Comparison of ENCODE assay signal across 20 cellular contexts in the genomic region with DNA sequence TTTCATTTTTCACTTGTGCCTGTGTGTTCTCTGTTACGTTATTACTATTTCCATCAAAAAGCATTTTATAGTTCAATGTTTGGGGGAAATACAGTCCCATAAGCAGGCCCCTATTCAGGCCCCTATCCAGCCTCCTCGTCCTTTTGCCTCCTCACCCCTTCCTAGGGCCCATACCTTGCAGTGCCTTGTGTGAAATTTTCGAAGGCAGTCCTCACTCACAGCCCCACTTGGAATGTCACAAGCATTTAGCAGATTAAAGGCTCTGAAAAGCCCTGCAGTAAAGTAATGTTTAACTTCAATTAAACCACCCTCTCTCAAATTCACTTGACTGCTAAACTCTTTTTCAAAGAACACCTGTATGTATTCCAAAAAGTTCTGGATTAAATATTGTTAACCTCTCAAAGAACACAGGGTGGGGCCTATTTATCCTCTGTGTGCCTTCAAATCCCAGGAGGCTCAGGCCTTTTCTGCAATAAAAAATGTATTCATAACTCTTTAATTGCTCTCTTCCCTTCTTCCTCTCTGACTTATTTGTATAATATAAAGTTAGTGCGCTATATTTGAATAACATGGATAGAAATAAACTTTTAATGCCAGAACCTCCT.
A peak's percentile ranks its signal among the peaks of the same experiment; 100 is the strongest.
DNase-seq lines count a peak whose midpoint lies in the region; ATAC-seq and TF ChIP-seq lines count a peak whose summit lies in the region.
"Had no signal": no experiment of that assay in that cellular context is flagged by ENCODE, and none has a peak within 500 bp of the region (broad histone marks: within the 10 kb centered on the region; RNA-seq: fewer than 3 reads in every experiment).

No MANE protein-coding gene starts in this region.

- DNase-seq in activated CD4-positive, alpha-beta T cell treated with anti-CD3 and anti-CD28 coated beads, Interleukin-2, amount 10 ng/mL, durations not matched to agents 24 days and 14 days, result peak; percentile 28
- DNase-seq in activated CD4-positive, alpha-beta T cell treated with anti-CD3 and anti-CD28 coated beads, Interleukin-2, amount 50 U/mL, for 4 hours, result no peak
- no peak for DNase-seq in Panc1 (ENCODE audit: low read depth, low spot score)
- DNase-seq in epithelial cell of prostate (ENCODE audit: low read depth, low spot score), result no peak
- no peak for DNase-seq in NCI-H2107 treated with DMSO at 0.1 percent for 48 hours (lab: John Stamatoyannopoulos, UW; ENCODE audit: unreplicated experiment)
- no peak for DNase-seq in activated T-helper 2 cell treated with anti-CD3 and anti-CD28 coated beads, Interferon-gamma antibody, Interleukin-2, Interleukin-4, amounts not matched to agents 10 μg/mL and 5 μg/mL and 100 μg/mL, durations not matched to agents 14 hours and 24 hours and 36 hours (ENCODE audit: low spot score)
- no peak for DNase-seq in smooth muscle cell (lab: John Stamatoyannopoulos, UW; ENCODE audit: unreplicated experiment)
- DNase-seq: Caco-2; CD4-positive, alpha-beta T cell; DMS153; GDM1; GOT3; NCI-H1105; NCI-H2081; NCI-H2227 treated with DMSO at 0.1 percent for 48 hours; NCI-H524 had no signal

- POLR2A ChIA-PET in Panc1 (lab: Charles Lee), result no interaction called here

- no peak overlapping the region for H3K27ac Mint-ChIP-seq in activated CD4-positive, alpha-beta T cell treated with anti-CD3 and anti-CD28 coated beads, Interleukin-2, amount 10 ng/mL, durations not matched to agents 24 days and 14 days
- H3K27ac Mint-ChIP-seq in activated T-helper 2 cell treated with anti-CD3 and anti-CD28 coated beads, Interferon-gamma antibody, Interleukin-2, Interleukin-4, amounts not matched to agents 10 μg/mL and 5 μg/mL and 100 μg/mL, durations not matched to agents 14 hours and 24 hours and 36 hours, result no peak overlapping the region
- H3K27ac Mint-ChIP-seq: CD4-positive, alpha-beta T cell had no signal

- H3K4me3 ChIP-seq in Panc1 (ENCODE audit: low read depth in 2 of 2, low read length in 2 of 2) (no peak overlapping the region), smooth muscle cell (no peak overlapping the region)

- 71% methylated on average over 4 of the region's 4 CpGs for WGBS in smooth muscle cell (ENCODE audit: low lambda C conversion rate)

- no peaks in the 10 kb centered on the region for H3K79me2 ChIP-seq in smooth muscle cell (ENCODE audit: low read depth)

- in situ Hi-C loops in Panc1 (cut with HindIII; ENCODE audit: low pct_unique_long_range_greater_than_20kb, low sequenced_read_pairs), result no loop called here

- H3K4me1 ChIP-seq in Panc1 (ENCODE audit: control insufficient read depth, insufficient read depth, low read length), result peaks cover 12% of the 10 kb centered on the region
- H3K4me1 ChIP-seq in smooth muscle cell (ENCODE audit: low read depth), result no peaks in the 10 kb centered on the region
- H3K4me1 ChIP-seq: Caco-2 had no signal

- H3K27me3 Mint-ChIP-seq in activated CD4-positive, alpha-beta T cell treated with anti-CD3 and anti-CD28 coated beads, Interleukin-2, amount 10 ng/mL, durations not matched to agents 24 days and 14 days, result no peaks in the 10 kb centered on the region
- H3K27me3 Mint-ChIP-seq in activated T-helper 2 cell treated with anti-CD3 and anti-CD28 coated beads, Interferon-gamma antibody, Interleukin-2, Interleukin-4, amounts not matched to agents 10 μg/mL and 5 μg/mL and 100 μg/mL, durations not matched to agents 14 hours and 24 hours and 36 hours (ENCODE audit: low read depth), result no peaks in the 10 kb centered on the region
- H3K27me3 Mint-ChIP-seq: CD4-positive, alpha-beta T cell had no signal

- H3K4me3 Mint-ChIP-seq in activated CD4-positive, alpha-beta T cell treated with anti-CD3 and anti-CD28 coated beads, Interleukin-2, amount 10 ng/mL, durations not matched to agents 24 days and 14 days, result no peak overlapping the region
- H3K4me3 Mint-ChIP-seq in activated T-helper 2 cell treated with anti-CD3 and anti-CD28 coated beads, Interferon-gamma antibody, Interleukin-2, Interleukin-4, amounts not matched to agents 10 μg/mL and 5 μg/mL and 100 μg/mL, durations not matched to agents 14 hours and 24 hours and 36 hours (ENCODE audit: low read depth), result no peak overlapping the region
- H3K4me3 Mint-ChIP-seq: CD4-positive, alpha-beta T cell had no signal

- H3K27ac ChIP-seq in Panc1 (ENCODE audit: low read length) (peak overlapping the region; percentile 3; the same call in 1 of the 2 replicates), epithelial cell of prostate (peak overlapping the region; percentile 96), smooth muscle cell (ENCODE audit: low read depth) (no peak overlapping the region)
- H3K27ac ChIP-seq: 22Rv1 had no signal

- CTCF ChIA-PET in Panc1 (lab: Charles Lee), result no interaction called here

- H3K4me1 Mint-ChIP-seq in activated CD4-positive, alpha-beta T cell treated with anti-CD3 and anti-CD28 coated beads, Interleukin-2, amount 10 ng/mL, durations not matched to agents 24 days and 14 days, result no peaks in the 10 kb centered on the region
- H3K4me1 Mint-ChIP-seq in activated T-helper 2 cell treated with anti-CD3 and anti-CD28 coated beads, Interferon-gamma antibody, Interleukin-2, Interleukin-4, amounts not matched to agents 10 μg/mL and 5 μg/mL and 100 μg/mL, durations not matched to agents 14 hours and 24 hours and 36 hours (ENCODE audit: low read depth), result no peaks in the 10 kb centered on the region

- intact Hi-C loops in activated CD4-positive, alpha-beta T cell treated with anti-CD3 and anti-CD28 coated beads, Interleukin-2, amount 10 ng/mL, durations not matched to agents 24 days and 14 days (cut with micrococcal nuclease), result no loop called here
- intact Hi-C loops in Panc1 (cut with micrococcal nuclease; ENCODE audit: unreplicated experiment), result no loop called here
- intact Hi-C loops in activated T-helper 2 cell treated with anti-CD3 and anti-CD28 coated beads, Interferon-gamma antibody, Interleukin-2, Interleukin-4, amounts not matched to agents 10 μg/mL and 5 μg/mL and 100 μg/mL, durations not matched to agents 14 hours and 24 hours and 36 hours (cut with micrococcal nuclease), result no loop called here

- H3K9me3 Mint-ChIP-seq in activated CD4-positive, alpha-beta T cell treated with anti-CD3 and anti-CD28 coated beads, Interleukin-2, amount 10 ng/mL, durations not matched to agents 24 days and 14 days, result no peaks in the 10 kb centered on the region
- no peaks in the 10 kb centered on the region for H3K9me3 Mint-ChIP-seq in activated T-helper 2 cell treated with anti-CD3 and anti-CD28 coated beads, Interferon-gamma antibody, Interleukin-2, Interleukin-4, amounts not matched to agents 10 μg/mL and 5 μg/mL and 100 μg/mL, durations not matched to agents 14 hours and 24 hours and 36 hours
- H3K9me3 Mint-ChIP-seq: CD4-positive, alpha-beta T cell had no signal

- no peak overlapping the region for H2AFZ ChIP-seq in smooth muscle cell (ENCODE audit: low read depth)

- H3K4me2 ChIP-seq in smooth muscle cell, result no peak overlapping the region

- H3K9me3 ChIP-seq in Panc1 (ENCODE audit: control insufficient read depth, insufficient read depth, low read depth, low read length) (no peaks in the 10 kb centered on the region), smooth muscle cell (replicated peaks; ENCODE audit: low read depth) (no peaks in the 10 kb centered on the region)
- H3K9me3 ChIP-seq: Caco-2 had no signal

- H3K36me3 ChIP-seq in Panc1 (ENCODE audit: control insufficient read depth, insufficient read depth, low read length), result no peaks in the 10 kb centered on the region
- H3K36me3 ChIP-seq in smooth muscle cell (ENCODE audit: low read depth), result no peaks in the 10 kb centered on the region

- H4K20me1 ChIP-seq in smooth muscle cell (ENCODE audit: low read depth), result no peaks in the 10 kb centered on the region

- no peaks in the 10 kb centered on the region for H3K27me3 ChIP-seq in Panc1 (ENCODE audit: control insufficient read depth, insufficient read depth, low read length)
- peaks cover 32% of the 10 kb centered on the region for H3K27me3 ChIP-seq in smooth muscle cell (ENCODE audit: low read depth)

- no peaks in the 10 kb centered on the region for H3F3A ChIP-seq in smooth muscle cell (ENCODE audit: low read depth)

- H3K36me3 Mint-ChIP-seq in activated CD4-positive, alpha-beta T cell treated with anti-CD3 and anti-CD28 coated beads, Interleukin-2, amount 10 ng/mL, durations not matched to agents 24 days and 14 days (ENCODE audit: low read depth), result no peaks in the 10 kb centered on the region
- H3K36me3 Mint-ChIP-seq in activated T-helper 2 cell treated with anti-CD3 and anti-CD28 coated beads, Interferon-gamma antibody, Interleukin-2, Interleukin-4, amounts not matched to agents 10 μg/mL and 5 μg/mL and 100 μg/mL, durations not matched to agents 14 hours and 24 hours and 36 hours (ENCODE audit: low read depth), result no peaks in the 10 kb centered on the region

- TF ChIP-seq CTCF in Panc1 (IDR thresholded peaks at IDR 0.05) (no peak), smooth muscle cell (IDR thresholded peaks at IDR 0.05; ENCODE audit: borderline replicate concordance, insufficient read depth, poor library complexity, severe bottlenecking) (no peak)

- ATAC-seq in Panc1 (no peak), GM19467 (IDR thresholded peaks at IDR 0.05; ENCODE audit: unreplicated experiment) (no peak)
- ATAC-seq: HCT116, Right ventricle myocardium inferior had no signal

- BruUV-seq in Panc1 (replicated peaks; lab: Mats Ljungman, UMichigan), result no TSS peak

- H3K9ac ChIP-seq in smooth muscle cell (ENCODE audit: low read depth), result no peak overlapping the region
